Comparison of ENCODE assay signal across 33 cellular contexts in genomic region chr6:165236326-165236725, GRCh38.
"Had no signal": no experiment of that assay in that cellular context is flagged by ENCODE, and none has a peak within 500 bp of the region (broad histone marks: within the 10 kb centered on the region; RNA-seq: fewer than 3 reads in every experiment).

No MANE protein-coding gene starts in this region.

- H3K27me3 ChIP-seq: adrenal gland, ascending aorta, body of pancreas, brain microvascular endothelial cell, breast epithelium, cardiac muscle cell had no signal

- ATAC-seq: activated naive CD4-positive, alpha-beta T cell treated with anti-CD3 and anti-CD28 coated beads, Interleukin-2, amount 50 U/mL, for 72 hours; activated naive CD8-positive, alpha-beta T cell treated with anti-CD3 and anti-CD28 coated beads, Interleukin-2, amount 50 U/mL, for 24 hours; activated T-cell treated with anti-CD3 and anti-CD28 coated beads, Interleukin-2, amount 50 U/mL, for 4 hours; activated T-cell treated with anti-CD3 and anti-CD28 coated beads, Interleukin-2, amount 50 U/mL, for 72 hours; activated T-helper 17 cell treated with anti-CD3 and anti-CD28 coated beads, Interleukin-2, amount 50 U/mL, for 72 hours; body of pancreas had no signal

- FAIRE-seq: astrocyte, bronchial epithelial cell had no signal

- H3K36me3 ChIP-seq: adrenal gland, ascending aorta, brain microvascular endothelial cell, breast epithelium, cardiac muscle cell had no signal

- H3K9me3 ChIP-seq: adrenal gland had no signal

- H3K4me1 ChIP-seq: adrenal gland, ascending aorta, body of pancreas, breast epithelium had no signal

- DNase-seq: activated effector memory CD4-positive, alpha-beta T cell treated with anti-CD3 and anti-CD28 coated beads, Interleukin-2, amount 50 U/mL, for 16 hours; activated effector memory CD4-positive, alpha-beta T cell treated with Interleukin-2 at 50 U/mL for 16 hours; activated gamma-delta T cell; activated gamma-delta T cell treated with Interleukin-2 at 50 U/mL for 16 hours; activated naive CD4-positive, alpha-beta T cell; activated naive CD4-positive, alpha-beta T cell treated with anti-CD3 and anti-CD28 coated beads for 36 hours; activated naive CD4-positive, alpha-beta T cell treated with anti-CD3 and anti-CD28 coated beads, Interleukin-2, amount 10 ng/mL, durations not matched to agents 7 days and 5 days; activated naive CD4-positive, alpha-beta T cell treated with anti-CD3 and anti-CD28 coated beads, Interleukin-2, amount 50 U/mL, for 16 hours; activated naive CD4-positive, alpha-beta T cell treated with Interleukin-2 at 50 U/mL for 16 hours; activated naive CD8-positive, alpha-beta T cell treated with anti-CD3 and anti-CD28 coated beads for 36 hours; activated naive CD8-positive, alpha-beta T cell treated with anti-CD3 and anti-CD28 coated beads, Interleukin-2, amount 10 ng/mL, durations not matched to agents 7 days and 5 days; activated naive CD8-positive, alpha-beta T cell treated with anti-CD3 and anti-CD28 coated beads, Interleukin-2, amount 50 U/mL, for 24 hours; activated T-cell treated with anti-CD3 and anti-CD28 coated beads, Interleukin-2, amount 50 U/mL, for 24 hours; activated T-cell treated with anti-CD3 and anti-CD28 coated beads, Interleukin-2, amount 50 U/mL, for 4 hours; activated T-cell treated with anti-CD3 and anti-CD28 coated beads, Interleukin-2, amount 50 U/mL, for 48 hours; activated T-cell treated with anti-CD3 and anti-CD28 coated beads, Interleukin-2, amount 50 U/mL, for 72 hours; adrenal gland; amniotic stem cell; amygdala; anterior cingulate cortex; aorta; body of pancreas; brain microvascular endothelial cell; caudate nucleus; central memory CD4-positive, alpha-beta T cell; cerebellar nuclear complex had no signal

- H3K4me3 ChIP-seq: adrenal gland, ascending aorta, body of pancreas, breast epithelium, cardiac muscle cell had no signal

- H3K27ac ChIP-seq: adrenal gland, ascending aorta, body of pancreas, brain microvascular endothelial cell, breast epithelium, cardiac muscle cell had no signal
